ENCODE assay signal across 8 cellular contexts in genomic region chr6:93416575-93417420, GRCh38. TPM values are rescaled to one million over a fixed set of nuclear protein-coding genes. Genes with fewer than 3 reads are reported as not detected.
A peak's percentile ranks its signal among the peaks of the same experiment; 100 is the strongest.
DNase-seq lines count a peak whose midpoint lies in the region; ATAC-seq, FAIRE-seq and TF ChIP-seq lines count a peak whose summit lies in the region.

No MANE protein-coding gene starts in this region.

- H3K9me3 ChIP-seq in A673 (ENCODE audit: low read depth, low read length, poor library complexity, severe bottlenecking): no peaks in the 10 kb centered on the region
- H3K9me3 ChIP-seq in HEK293 (ENCODE audit: control insufficient read depth, insufficient read depth, low read depth, low read length): no peaks in the 10 kb centered on the region

- CTCF ChIA-PET in A673 (lab: Charles Lee) (interaction anchor here (0.8 kb wide), 1 partner anchor 606 kb away, joined by 4 read pairs; no protein-coding TSS in a partner anchor), HEK293 (lab: Yijun Ruan, JAX) (interaction anchor here (0.6 to 1.3 kb wide), 5 partner anchors 15 to 312 kb away, joined by 3 to 5 read pairs (median 3); no protein-coding TSS in a partner anchor)

- H3K27me3 ChIP-seq in A673 (replicated peaks; ENCODE audit: insufficient read depth, low read depth, low read length, poor library complexity): peaks cover 4% of the 10 kb centered on the region

- H3K4me1 ChIP-seq in A673 (ENCODE audit: insufficient read depth, low read length, poor library complexity, severe bottlenecking) (peaks cover 19% of the 10 kb centered on the region), HEK293 (ENCODE audit: control insufficient read depth, insufficient read depth, low read length) (peaks cover 20% of the 10 kb centered on the region; the same call in 1 of the 2 replicates)

- no TSS peak for BruUV-seq in A673 (replicated peaks; lab: Mats Ljungman, UMichigan)

- H3K36me3 ChIP-seq in A673 (ENCODE audit: insufficient read depth, low read length, poor library complexity, severe bottlenecking) (no peaks in the 10 kb centered on the region), HEK293 (ENCODE audit: control insufficient read depth in 2 of 2, insufficient read depth in 1 of 2, low read length in 2 of 2) (no peaks in the 10 kb centered on the region; a peak in 1 of 3 replicates)

- no peak for ATAC-seq in HG03342 (IDR thresholded peaks at IDR 0.05; ENCODE audit: unreplicated experiment)
- ATAC-seq in GM19328 (IDR thresholded peaks at IDR 0.05; ENCODE audit: unreplicated experiment): no peak

- TF ChIP-seq CTCF in A673 (conservative IDR thresholded peaks at IDR 0.05; ENCODE audit: low read depth, low read length): no peak
- 0 out of 2 replicates have a peak, but pooled peaks have one; percentile 4 for TF ChIP-seq CTCF in HEK293 (tag by site-specific recombination; IDR thresholded peaks at IDR 0.05)

- H3K27ac ChIP-seq in A673 (ENCODE audit: low read depth, low read length, poor library complexity, severe bottlenecking) (peak overlapping the region; percentile 58), HEK293 (ENCODE audit: extremely low read depth, low read depth, low read length) (peak overlapping the region; percentile 97)

- FAIRE-seq in frontal cortex (lab: Jason Lieb, UNC): no peak

- DNase-seq in A673 (ENCODE audit: low spot score) (peak; percentile 78), SHP77 (lab: John Stamatoyannopoulos, UW) (peak; percentile 67 to 83), frontal cortex (ENCODE audit: low spot score in 2 of 2) (peak; percentile 24 to 56), nucleus accumbens (lab: John Stamatoyannopoulos, UW) (peak in 46 of 56 donors; percentile 6 to 78 (median 50)), germinal center (ENCODE audit: low spot score) (no peak)

- H3K4me3 ChIP-seq in A673 (ENCODE audit: low read depth, low read length, poor library complexity, severe bottlenecking) (peak overlapping the region; percentile 84), HEK293 (ENCODE audit: low read depth, low read length) (peak overlapping the region; percentile 75)

- intact Hi-C loops in A673 (cut with micrococcal nuclease; ENCODE audit: unreplicated experiment): loop anchor here (2.0 kb wide), 1 partner anchor 376 kb away; no protein-coding TSS in a partner anchor

- POLR2A ChIA-PET in A673 (lab: Charles Lee; ENCODE audit: low non-redundant PET): no interaction called here
- POLR2A ChIA-PET in HEK293 (lab: Yijun Ruan, JAX): interaction anchor here (1.0 to 4.8 kb wide), 8 partner anchors 8 to 233 kb away, joined by 3 to 125 read pairs (median 22); no protein-coding TSS in a partner anchor

TF ChIP-seq in HEK293, 187 proteins besides CTCF, POLR2A, EP300 and RAD21 (continues in another document):
- TF ChIP-seq ZNF394 (tag by site-specific recombination; IDR thresholded peaks at IDR 0.05; ENCODE audit: borderline replicate concordance) (peak; percentile 24; the same call in 1 of the 2 replicates), ZNF580 (tag by site-specific recombination; IDR thresholded peaks at IDR 0.05) (no peak), ZIC2 (tag by site-specific recombination; IDR thresholded peaks at IDR 0.05) (peak; percentile 35; the same call in 1 of the 2 replicates), ZNF560 (tag by site-specific recombination; IDR thresholded peaks at IDR 0.05; ENCODE audit: borderline replicate concordance) (no peak), ZNF521 (tag by site-specific recombination; IDR thresholded peaks at IDR 0.05) (no peak), HOXD13 (CRISPR knock-in tag; IDR thresholded peaks at IDR 0.05; ENCODE audit: borderline replicate concordance) (0 out of 2 replicates have a peak, but pooled peaks have one; percentile 2), KLF8 (tag by site-specific recombination; IDR thresholded peaks at IDR 0.05) (peak; percentile 71; the same call in 1 of the 2 replicates), GFI1B (tag by site-specific recombination; IDR thresholded peaks at IDR 0.05) (no peak), ZFP3 (tag by site-specific recombination; IDR thresholded peaks at IDR 0.05; ENCODE audit: low read depth) (0 out of 2 replicates have a peak, but pooled peaks have one; percentile 13), ZNF24 (tag by site-specific recombination; IDR thresholded peaks at IDR 0.05) (no peak), ZNF211 (tag by site-specific recombination; IDR thresholded peaks at IDR 0.05; ENCODE audit: low read depth) (no peak), BCL11A (tag by site-specific recombination; IDR thresholded peaks at IDR 0.05; ENCODE audit: low read depth) (no peak), ZNF10 (tag by site-specific recombination; IDR thresholded peaks at IDR 0.05) (peak; percentile 56), ZNF571 (tag by site-specific recombination; IDR thresholded peaks at IDR 0.05) (no peak), GLIS2 (tag by site-specific recombination; IDR thresholded peaks at IDR 0.05) (peak; percentile 93), SCRT2 (tag by site-specific recombination; IDR thresholded peaks at IDR 0.05) (peak; percentile 96), ZBTB26 (tag by site-specific recombination; optimal IDR thresholded peaks at IDR 0.05) (peak; percentile 78), INSM2 (tag by site-specific recombination; IDR thresholded peaks at IDR 0.05) (no peak), GLIS1 (tag by site-specific recombination; IDR thresholded peaks at IDR 0.05) (no peak; the same call in 1 of the 2 replicates), FEZF1 (tag by site-specific recombination; IDR thresholded peaks at IDR 0.05) (no peak), IKZF3 (tag by site-specific recombination; IDR thresholded peaks at IDR 0.05) (peak; percentile 91), MYNN (tag by site-specific recombination; IDR thresholded peaks at IDR 0.05; ENCODE audit: borderline replicate concordance) (no peak), BCL6B (tag by site-specific recombination; IDR thresholded peaks at IDR 0.05) (no peak), ZBTB44 (tag by site-specific recombination; IDR thresholded peaks at IDR 0.05) (no peak), ZNF488 (tag by site-specific recombination; IDR thresholded peaks at IDR 0.05) (no peak), ZNF23 (tag by site-specific recombination; IDR thresholded peaks at IDR 0.05; ENCODE audit: borderline replicate concordance) (no peak)

RNA-seq across cellular contexts. Expression of gene EPHA7, which starts 2.6 kb away (rescaled TPM):
- total RNA-seq in A673 (2021) (8.4 and 10.7 TPM in 2 replicates), frontal cortex (65.6 TPM)
